11 cellular contexts compared by ENCODE assay signal in genomic region chr11:90323289-90323688, GRCh38.
"Had no signal": no experiment of that assay in that cellular context is flagged by ENCODE, and none has a peak within 500 bp of the region (broad histone marks: within the 10 kb centered on the region; RNA-seq: fewer than 3 reads in every experiment).

No MANE protein-coding gene starts in this region.

- H3K4me2 ChIP-seq: GM23338 had no signal

- H3K4me1 ChIP-seq: HAP-1 had no signal

- H2AFZ ChIP-seq: GM23248 had no signal

- FAIRE-seq: H1, H54 had no signal

- H3K4me3 ChIP-seq: GM23248, GM23338, HAP-1 had no signal

- H3K9ac ChIP-seq: GM23248 had no signal

- H3K9me3 ChIP-seq: HAP-1 had no signal

- H3K27ac ChIP-seq: GM23248 had no signal

- H3K36me3 ChIP-seq: HAP-1 had no signal

- DNase-seq: GM23248, GOT3, H7, H9, HCEC 1CT, HFFc6 had no signal

- ATAC-seq: GM23338, HCT116 had no signal
